Comparison of ENCODE assay signal across 1 cellular context in the genomic region with DNA sequence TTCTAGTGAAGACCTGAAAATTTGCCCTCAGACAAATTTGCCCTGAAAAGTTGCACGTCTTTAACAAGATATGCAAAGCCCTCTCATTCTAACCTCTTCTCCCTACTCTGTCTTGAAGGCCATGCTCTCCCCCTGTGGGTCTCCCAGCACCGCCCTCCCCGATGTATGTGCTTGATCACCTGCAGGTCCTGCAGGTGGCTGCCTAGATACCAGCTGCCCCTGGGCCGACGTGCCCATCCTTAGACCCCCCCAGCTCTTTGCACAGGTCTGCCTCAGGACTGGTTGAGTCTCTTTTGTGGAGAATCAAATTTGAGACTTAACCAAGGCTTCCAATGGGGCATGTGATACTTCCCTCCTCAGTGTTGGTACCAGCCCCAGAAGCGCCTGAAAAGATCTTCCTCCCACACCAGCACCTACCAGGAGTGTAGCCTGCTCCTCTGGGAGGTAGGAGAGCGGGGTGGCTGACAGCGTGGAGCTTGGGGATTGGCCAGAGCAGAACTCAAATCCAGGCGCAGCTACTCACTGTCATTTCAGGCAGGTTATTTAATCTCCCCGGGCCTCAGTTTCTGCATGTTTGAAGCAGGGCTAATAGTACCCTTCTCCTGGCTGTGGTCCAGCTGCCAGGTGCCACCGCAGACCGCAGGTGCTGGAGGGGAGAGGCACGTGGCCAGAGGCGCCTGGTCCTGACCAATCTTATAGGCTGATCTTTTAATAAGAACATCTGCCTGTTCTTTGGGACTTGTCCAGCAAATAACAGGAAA.
TF ChIP-seq lines count a peak whose summit lies in the region.

No MANE protein-coding gene starts in this region.

TF ChIP-seq in HepG2, 621 proteins besides CTCF, POLR2A, EP300 and RAD21:
- TF ChIP-seq SRSF9 (IDR thresholded peaks at IDR 0.05; ENCODE audit: borderline replicate concordance, insufficient read depth, low read depth, low read length, poor library complexity, severe bottlenecking): no peak
- TF ChIP-seq JARID2 (CRISPR knock-in tag; IDR thresholded peaks at IDR 0.05; ENCODE audit: insufficient replicate concordance): no peak
- TF ChIP-seq, protein P1, sequence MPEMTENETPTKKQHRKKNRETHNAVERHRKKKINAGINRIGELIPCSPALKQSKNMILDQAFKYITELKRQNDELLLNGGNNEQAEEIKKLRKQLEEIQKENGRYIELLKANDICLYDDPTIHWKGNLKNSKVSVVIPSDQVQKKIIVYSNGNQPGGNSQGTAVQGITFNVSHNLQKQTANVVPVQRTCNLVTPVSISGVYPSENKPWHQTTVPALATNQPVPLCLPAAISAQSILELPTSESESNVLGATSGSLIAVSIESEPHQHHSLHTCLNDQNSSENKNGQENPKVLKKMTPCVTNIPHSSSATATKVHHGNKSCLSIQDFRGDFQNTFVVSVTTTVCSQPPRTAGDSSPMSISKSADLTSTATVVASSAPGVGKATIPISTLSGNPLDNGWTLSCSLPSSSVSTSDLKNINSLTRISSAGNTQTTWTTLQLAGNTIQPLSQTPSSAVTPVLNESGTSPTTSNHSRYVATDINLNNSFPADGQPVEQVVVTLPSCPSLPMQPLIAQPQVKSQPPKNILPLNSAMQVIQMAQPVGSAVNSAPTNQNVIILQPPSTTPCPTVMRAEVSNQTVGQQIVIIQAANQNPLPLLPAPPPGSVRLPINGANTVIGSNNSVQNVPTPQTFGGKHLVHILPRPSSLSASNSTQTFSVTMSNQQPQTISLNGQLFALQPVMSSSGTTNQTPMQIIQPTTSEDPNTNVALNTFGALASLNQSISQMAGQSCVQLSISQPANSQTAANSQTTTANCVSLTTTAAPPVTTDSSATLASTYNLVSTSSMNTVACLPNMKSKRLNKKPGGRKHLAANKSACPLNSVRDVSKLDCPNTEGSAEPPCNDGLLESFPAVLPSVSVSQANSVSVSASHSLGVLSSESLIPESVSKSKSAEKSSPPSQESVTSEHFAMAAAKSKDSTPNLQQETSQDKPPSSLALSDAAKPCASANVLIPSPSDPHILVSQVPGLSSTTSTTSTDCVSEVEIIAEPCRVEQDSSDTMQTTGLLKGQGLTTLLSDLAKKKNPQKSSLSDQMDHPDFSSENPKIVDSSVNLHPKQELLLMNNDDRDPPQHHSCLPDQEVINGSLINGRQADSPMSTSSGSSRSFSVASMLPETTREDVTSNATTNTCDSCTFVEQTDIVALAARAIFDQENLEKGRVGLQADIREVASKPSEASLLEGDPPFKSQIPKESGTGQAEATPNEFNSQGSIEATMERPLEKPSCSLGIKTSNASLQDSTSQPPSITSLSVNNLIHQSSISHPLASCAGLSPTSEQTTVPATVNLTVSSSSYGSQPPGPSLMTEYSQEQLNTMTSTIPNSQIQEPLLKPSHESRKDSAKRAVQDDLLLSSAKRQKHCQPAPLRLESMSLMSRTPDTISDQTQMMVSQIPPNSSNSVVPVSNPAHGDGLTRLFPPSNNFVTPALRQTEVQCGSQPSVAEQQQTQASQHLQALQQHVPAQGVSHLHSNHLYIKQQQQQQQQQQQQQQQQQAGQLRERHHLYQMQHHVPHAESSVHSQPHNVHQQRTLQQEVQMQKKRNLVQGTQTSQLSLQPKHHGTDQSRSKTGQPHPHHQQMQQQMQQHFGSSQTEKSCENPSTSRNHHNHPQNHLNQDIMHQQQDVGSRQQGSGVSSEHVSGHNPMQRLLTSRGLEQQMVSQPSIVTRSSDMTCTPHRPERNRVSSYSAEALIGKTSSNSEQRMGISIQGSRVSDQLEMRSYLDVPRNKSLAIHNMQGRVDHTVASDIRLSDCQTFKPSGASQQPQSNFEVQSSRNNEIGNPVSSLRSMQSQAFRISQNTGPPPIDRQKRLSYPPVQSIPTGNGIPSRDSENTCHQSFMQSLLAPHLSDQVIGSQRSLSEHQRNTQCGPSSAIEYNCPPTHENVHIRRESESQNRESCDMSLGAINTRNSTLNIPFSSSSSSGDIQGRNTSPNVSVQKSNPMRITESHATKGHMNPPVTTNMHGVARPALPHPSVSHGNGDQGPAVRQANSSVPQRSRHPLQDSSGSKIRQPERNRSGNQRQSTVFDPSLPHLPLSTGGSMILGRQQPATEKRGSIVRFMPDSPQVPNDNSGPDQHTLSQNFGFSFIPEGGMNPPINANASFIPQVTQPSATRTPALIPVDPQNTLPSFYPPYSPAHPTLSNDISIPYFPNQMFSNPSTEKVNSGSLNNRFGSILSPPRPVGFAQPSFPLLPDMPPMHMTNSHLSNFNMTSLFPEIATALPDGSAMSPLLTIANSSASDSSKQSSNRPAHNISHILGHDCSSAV (CRISPR knock-in tag; IDR thresholded peaks at IDR 0.05; ENCODE audit: borderline replicate concordance): no peak
- no peak for TF ChIP-seq PHB2 (IDR thresholded peaks at IDR 0.05; ENCODE audit: partially characterized antibody)
- no peak for TF ChIP-seq ELF1 (CRISPR knock-in tag; IDR thresholded peaks at IDR 0.05)
- TF ChIP-seq KLF11 (CRISPR knock-in tag; IDR thresholded peaks at IDR 0.05): no peak
- no peak for TF ChIP-seq ZNF33A (CRISPR knock-in tag; IDR thresholded peaks at IDR 0.05; ENCODE audit: borderline replicate concordance)
